22 cellular contexts compared by ENCODE assay signal in the genomic region with DNA sequence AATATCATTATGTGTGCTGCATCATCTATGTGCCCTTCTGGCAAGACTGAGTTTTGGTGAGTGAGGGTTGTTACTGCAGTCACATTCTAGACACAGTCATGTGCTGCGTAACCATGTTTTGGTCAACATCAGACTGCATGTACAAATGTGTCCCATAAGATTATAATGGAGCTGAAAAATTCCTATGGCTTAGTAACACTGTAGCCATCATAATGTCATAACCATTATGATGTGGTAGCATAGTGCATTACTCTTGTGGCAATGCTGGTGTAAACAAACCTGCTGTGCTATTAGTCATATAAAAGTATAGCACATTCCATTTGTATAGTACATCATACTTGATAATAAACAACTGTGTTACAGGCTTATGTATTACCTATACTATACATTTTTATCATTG.
DNase-seq lines count a peak whose midpoint lies in the region; TF ChIP-seq lines count a peak whose summit lies in the region.
"Had no signal": no experiment of that assay in that cellular context is flagged by ENCODE, and none has a peak within 500 bp of the region (broad histone marks: within the 10 kb centered on the region; RNA-seq: fewer than 3 reads in every experiment).

No MANE protein-coding gene starts in this region.

- CTCF ChIA-PET in MCF 10A (lab: Yijun Ruan, JAX) = interaction anchor here (0.6 to 1.2 kb wide), 3 partner anchors 17 to 717 kb away, joined by 3 read pairs; no protein-coding TSS in a partner anchor
- CTCF ChIA-PET in CD4-positive, alpha-beta memory T cell (lab: Charles Lee; ENCODE audit: partially characterized antibody) = interaction anchor here (1.2 kb wide), 1 partner anchor 9 kb away, joined by 3 read pairs; no protein-coding TSS in a partner anchor

- no peaks in the 10 kb centered on the region for H3K4me1 ChIP-seq in breast epithelium
- no peaks in the 10 kb centered on the region for H3K4me1 ChIP-seq in CD4-positive, alpha-beta memory T cell (ENCODE audit: insufficient read depth, low read length)
- H3K4me1 ChIP-seq: colonic mucosa, thyroid gland had no signal

- no peaks in the 10 kb centered on the region for H3K9me3 Mint-ChIP-seq in MCF 10A (ENCODE audit: unreplicated experiment)
- peaks cover 0 to 6% (median 0%) of the 10 kb centered on the region in 8 donors for H3K9me3 Mint-ChIP-seq in CD4-positive, alpha-beta memory T cell
- H3K9me3 Mint-ChIP-seq: immature natural killer cell had no signal

- no peaks in the 10 kb centered on the region for H3K36me3 ChIP-seq in breast epithelium
- H3K36me3 ChIP-seq in CD4-positive, alpha-beta memory T cell (ENCODE audit: insufficient read depth, low read length) = no peaks in the 10 kb centered on the region
- H3K36me3 ChIP-seq: colonic mucosa, spleen, thyroid gland had no signal

- intact Hi-C loops in MCF 10A (cut with micrococcal nuclease) (no loop called here), breast epithelium (cut with DNase I; ENCODE audit: low total_unique reads) (no loop called here)
- intact Hi-C loops in CD4-positive, alpha-beta memory T cell (cut with micrococcal nuclease) = no loop called here

- H3K27me3 Mint-ChIP-seq in MCF 10A (ENCODE audit: insufficient read depth, unreplicated experiment) = no peaks in the 10 kb centered on the region
- H3K27me3 Mint-ChIP-seq in CD4-positive, alpha-beta memory T cell = no peaks in the 10 kb centered on the region
- H3K27me3 Mint-ChIP-seq: naive thymus-derived CD4-positive, alpha-beta T cell; progenitor cell of endocrine pancreas had no signal

- peak overlapping the region; percentile 25 for H3K27ac Mint-ChIP-seq in MCF 10A (ENCODE audit: low read depth, unreplicated experiment)
- no peak overlapping the region for H3K27ac Mint-ChIP-seq in CD4-positive, alpha-beta memory T cell
- H3K27ac Mint-ChIP-seq: CD14-positive monocyte, immature natural killer cell, progenitor cell of endocrine pancreas had no signal

- DNase-seq in MCF 10A (ENCODE audit: unreplicated experiment) (peak; percentile 61), breast epithelium (ENCODE audit: low spot score in 2 of 2) (no peak), amniotic epithelial cell (ENCODE audit: low read depth) (peak; percentile 80), fibroblast of villous mesenchyme (ENCODE audit: low read depth) (peak; percentile 56), NCI-H1694 treated with DMSO at 0.1 percent for 48 hours (lab: John Stamatoyannopoulos, UW) (no peak), NCI-H1092 treated with DMSO at 0.1 percent for 48 hours (lab: John Stamatoyannopoulos, UW) (no peak)
- DNase-seq in CD4-positive, alpha-beta memory T cell = no peak
- no peak for DNase-seq in activated CD4-positive, alpha-beta T cell treated with anti-CD3 and anti-CD28 coated beads, Interleukin-2, amount 50 U/mL, for 1 hour
- DNase-seq: 8988T; activated CD8-positive, alpha-beta memory T cell treated with anti-CD3 and anti-CD28 coated beads, Interleukin-2, amount 50 U/mL, for 4 hours; activated effector memory CD4-positive, alpha-beta T cell treated with anti-CD3 and anti-CD28 coated beads, Interleukin-2, amount 50 U/mL, for 16 hours; amygdala; colonic mucosa; H7; immature natural killer cell; naive thymus-derived CD4-positive, alpha-beta T cell; NCI-H446; Right ventricle myocardium superior; spleen; thyroid gland had no signal

- no peaks in the 10 kb centered on the region for H3K27me3 ChIP-seq in breast epithelium
- no peaks in the 10 kb centered on the region for H3K27me3 ChIP-seq in CD4-positive, alpha-beta memory T cell (ENCODE audit: insufficient read depth, low read length)
- H3K27me3 ChIP-seq: colonic mucosa, spleen, thyroid gland had no signal

- H3K4me3 ChIP-seq in breast epithelium = no peak overlapping the region
- no peak overlapping the region for H3K4me3 ChIP-seq in fibroblast of villous mesenchyme (ENCODE audit: low read depth, low read length)
- H3K4me3 ChIP-seq in CD4-positive, alpha-beta memory T cell (ENCODE audit: low read length in 2 of 2) = no peak overlapping the region
- H3K4me3 ChIP-seq: colonic mucosa, spleen, thyroid gland had no signal

- TF ChIP-seq CTCF in MCF 10A (IDR thresholded peaks at IDR 0.05; ENCODE audit: unreplicated experiment) (no peak), breast epithelium (IDR thresholded peaks at IDR 0.05) (no peak), fibroblast of villous mesenchyme (IDR thresholded peaks at IDR 0.05; ENCODE audit: insufficient read depth, low read depth, low read length) (no peak)

- no peak overlapping the region for H3K4me3 Mint-ChIP-seq in MCF 10A (ENCODE audit: unreplicated experiment)
- no peak overlapping the region for H3K4me3 Mint-ChIP-seq in CD4-positive, alpha-beta memory T cell
- H3K4me3 Mint-ChIP-seq: CD14-positive monocyte; immature natural killer cell; naive thymus-derived CD4-positive, alpha-beta T cell had no signal

- TF ChIP-seq POLR2A in breast epithelium (IDR thresholded peaks at IDR 0.05) = no peak

- no peaks in the 10 kb centered on the region for H3K36me3 Mint-ChIP-seq in MCF 10A (ENCODE audit: insufficient read depth, unreplicated experiment)
- H3K36me3 Mint-ChIP-seq in CD4-positive, alpha-beta memory T cell = peaks cover 21 to 40% of the 10 kb centered on the region in 2 donors

- no TSS peak for BruUV-seq in MCF 10A (replicated peaks; lab: Mats Ljungman, UMichigan)

- POLR2A ChIA-PET in MCF 10A (lab: Yijun Ruan, JAX) = interaction anchor here (0.6 to 1.3 kb wide), 5 partner anchors 34 to 1981 kb away, joined by 3 read pairs; partner anchors contain the start of gene SPRY1
- POLR2A ChIA-PET in CD4-positive, alpha-beta memory T cell (lab: Charles Lee; ENCODE audit: partially characterized antibody) = no interaction called here

- H3K9me3 ChIP-seq in breast epithelium = no peaks in the 10 kb centered on the region
- H3K9me3 ChIP-seq in CD4-positive, alpha-beta memory T cell (ENCODE audit: control insufficient read depth in 1 of 2, low read length in 2 of 2) = no peaks in the 10 kb centered on the region
- H3K9me3 ChIP-seq: colonic mucosa, spleen, thyroid gland had no signal

- H3K27ac ChIP-seq in breast epithelium = no peak overlapping the region
- no peak overlapping the region for H3K27ac ChIP-seq in CD4-positive, alpha-beta memory T cell (ENCODE audit: low read depth, low read length)
- H3K27ac ChIP-seq: colonic mucosa, spleen, thyroid gland had no signal

- peaks cover 6% of the 10 kb centered on the region for H3K4me1 Mint-ChIP-seq in MCF 10A (ENCODE audit: insufficient read depth, unreplicated experiment)
- H3K4me1 Mint-ChIP-seq in CD4-positive, alpha-beta memory T cell = no peaks in the 10 kb centered on the region
- H3K4me1 Mint-ChIP-seq: CD14-positive monocyte; immature natural killer cell; naive thymus-derived CD4-positive, alpha-beta T cell had no signal

Comparison
In these comparisons a context has a peak if more than half of its experiments do, and no peak if none do; other contexts are left out.
1. DNase-seq: peak in MCF 10A (single experiment), amniotic epithelial cell (single experiment) and fibroblast of villous mesenchyme (single experiment); none in breast epithelium (0 of 2), NCI-H1694 treated with DMSO at 0.1 percent for 48 hours (single experiment), CD4-positive, alpha-beta memory T cell (0 of 5), NCI-H1092 treated with DMSO at 0.1 percent for 48 hours (single experiment) and activated CD4-positive, alpha-beta T cell treated with anti-CD3 and anti-CD28 coated beads, Interleukin-2, amount 50 U/mL, for 1 hour (single experiment).